10 cellular contexts compared by ENCODE assay signal in genomic region chr10:29555746-29556481, GRCh38.
DNase-seq lines count a peak whose midpoint lies in the region; FAIRE-seq and TF ChIP-seq lines count a peak whose summit lies in the region.
"Had no signal": no experiment of that assay in that cellular context is flagged by ENCODE, and none has a peak within 500 bp of the region (broad histone marks: within the 10 kb centered on the region; RNA-seq: fewer than 3 reads in every experiment).

No MANE protein-coding gene starts in this region.

- H3K4me1 ChIP-seq in esophagus squamous epithelium, result peaks cover 0 to 24% (median 4%) of the 10 kb centered on the region in 3 donors

- no peak for TF ChIP-seq POLR2A in esophagus squamous epithelium (IDR thresholded peaks at IDR 0.05)

- H3K27ac ChIP-seq in esophagus squamous epithelium, result peak overlapping the region in 3 of 4 donors; percentile 19 to 54 (median 23)
- H3K27ac ChIP-seq: SK-N-MC had no signal

- TF ChIP-seq CTCF in esophagus squamous epithelium (IDR thresholded peaks at IDR 0.05) (no peak), GM20000 (IDR thresholded peaks at IDR 0.05; ENCODE audit: extremely low read depth, missing control alignments) (no peak)

- 68 to 75% methylated on average over 8 of the region's 8 CpGs for WGBS in esophagus squamous epithelium, 2 donors

- H3K9me3 ChIP-seq in esophagus squamous epithelium, result no peaks in the 10 kb centered on the region
- H3K9me3 ChIP-seq: spleen had no signal

- H3K27me3 ChIP-seq in esophagus squamous epithelium, result no peaks in the 10 kb centered on the region
- H3K27me3 ChIP-seq: spleen had no signal

- intact Hi-C loops in esophagus squamous epithelium (cut with DNase I), result no loop called here

- peak; percentile 54 for DNase-seq in AG08396 (ENCODE audit: low spot score)
- DNase-seq in NCI-H2227 (lab: John Stamatoyannopoulos, UW; ENCODE audit: unreplicated experiment), result peak; percentile 52
- no peak for DNase-seq in esophagus squamous epithelium (lab: John Stamatoyannopoulos, UW)
- DNase-seq in myocyte (ENCODE audit: low read depth), result peak; percentile 32
- DNase-seq in GM20000 (ENCODE audit: low spot score), result no peak
- DNase-seq in NCI-H2196 treated with DMSO at 0.1 percent for 48 hours (lab: John Stamatoyannopoulos, UW; ENCODE audit: unreplicated experiment), result no peak
- DNase-seq in stimulated activated CD4-positive, alpha-beta T cell treated with anti-CD3 and anti-CD28 coated beads, Interleukin-12 subunit alpha, Interleukin-12 subunit beta, amount 100 ng/mL, for 4 hours, result no peak
- DNase-seq in frontal cortex (ENCODE audit: low spot score in 2 of 2), result no peak
- DNase-seq: spleen had no signal

- H3K36me3 ChIP-seq in esophagus squamous epithelium, result peaks cover 16 to 83% (median 22%) of the 10 kb centered on the region in 3 donors

- no peak for FAIRE-seq in frontal cortex (lab: Jason Lieb, UNC)

- H3K4me3 ChIP-seq in esophagus squamous epithelium, result no peak overlapping the region
- H3K4me3 ChIP-seq: SK-N-MC, spleen had no signal

Comparison
In these comparisons a context has a peak if more than half of its experiments do, and no peak if none do; other contexts are left out.
1. DNase-seq: peak in AG08396 (single experiment), NCI-H2227 (single experiment) and myocyte (single experiment); none in esophagus squamous epithelium (single experiment), GM20000 (single experiment), NCI-H2196 treated with DMSO at 0.1 percent for 48 hours (single experiment), stimulated activated CD4-positive, alpha-beta T cell treated with anti-CD3 and anti-CD28 coated beads, Interleukin-12 subunit alpha, Interleukin-12 subunit beta, amount 100 ng/mL, for 4 hours (single experiment) and frontal cortex (0 of 2).